ENCODE assay signal across 10 cellular contexts in the genomic region with DNA sequence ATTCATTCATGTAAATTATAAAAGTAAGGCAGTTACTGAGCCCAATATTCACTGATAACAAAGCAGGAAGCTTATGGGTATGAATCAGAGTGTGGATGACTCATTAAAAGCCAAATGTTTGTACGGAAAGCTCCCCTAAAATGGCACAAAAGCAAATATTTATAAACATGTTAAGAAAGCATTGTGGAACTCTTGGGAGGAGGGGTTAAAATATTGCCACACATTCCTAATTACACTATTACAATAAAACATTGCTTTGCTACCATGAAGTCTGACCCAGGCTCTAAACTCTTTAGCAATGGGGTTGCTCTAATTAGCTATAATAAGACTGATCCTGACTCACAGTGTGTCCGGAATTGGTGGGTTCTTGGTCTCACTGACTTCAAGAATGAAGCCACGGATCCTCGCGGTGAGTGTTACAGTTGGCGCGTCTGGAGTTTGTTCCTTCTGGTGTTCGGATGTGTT.
DNase-seq lines count a peak whose midpoint lies in the region; ATAC-seq and TF ChIP-seq lines count a peak whose summit lies in the region.
"Had no signal": no experiment of that assay in that cellular context is flagged by ENCODE, and none has a peak within 500 bp of the region (broad histone marks: within the 10 kb centered on the region; RNA-seq: fewer than 3 reads in every experiment).

No MANE protein-coding gene starts in this region.

- WGBS in mesenchymal stem cell, result 63% methylated on average over 7 of the region's 8 CpGs

- no peak overlapping the region for H2BK5ac ChIP-seq in mesenchymal stem cell (ENCODE audit: low read depth, low read length, poor library complexity, severe bottlenecking)

- H3K4me3 Mint-ChIP-seq in nephron progenitor cell (no peak overlapping the region), glutamatergic neuron (ENCODE audit: unreplicated experiment) (no peak overlapping the region)

- peak overlapping the region; percentile 30 to 54 for H3K18ac ChIP-seq in mesenchymal stem cell (ENCODE audit: low read depth in 1 of 2, low read length in 2 of 2)

- H3K27me3 ChIP-seq in MG63 (no peaks in the 10 kb centered on the region), mesenchymal stem cell (ENCODE audit: control insufficient read depth in 1 of 2, insufficient read depth in 1 of 2, low read length in 2 of 2) (no peaks in the 10 kb centered on the region)
- H3K27me3 ChIP-seq: neutrophil had no signal

- no peak overlapping the region for H2AK5ac ChIP-seq in mesenchymal stem cell (ENCODE audit: low read length, severe bottlenecking)

- no peak overlapping the region for H3K23ac ChIP-seq in mesenchymal stem cell (ENCODE audit: low read length in 2 of 2)

- no peak overlapping the region for H2BK120ac ChIP-seq in mesenchymal stem cell (ENCODE audit: low read depth, low read length)

- H3K27ac ChIP-seq in mesenchymal stem cell (ENCODE audit: low read length, poor library complexity, severe bottlenecking), result no peak overlapping the region
- H3K27ac ChIP-seq: neutrophil had no signal

- no peak overlapping the region for H3K4ac ChIP-seq in mesenchymal stem cell (ENCODE audit: low read depth in 1 of 2, low read length in 2 of 2)

- no peak for TF ChIP-seq CTCF in nephron progenitor cell (IDR thresholded peaks at IDR 0.05)
- TF ChIP-seq CTCF in glutamatergic neuron (IDR thresholded peaks at IDR 0.05; ENCODE audit: partially characterized antibody, unreplicated experiment), result no peak

- H3K36me3 Mint-ChIP-seq in nephron progenitor cell (ENCODE audit: low read depth), result no peaks in the 10 kb centered on the region
- no peaks in the 10 kb centered on the region for H3K36me3 Mint-ChIP-seq in glutamatergic neuron (ENCODE audit: unreplicated experiment)

- H3K4me3 ChIP-seq in MG63 (no peak overlapping the region), mesenchymal stem cell (ENCODE audit: insufficient read depth in 1 of 2, low read depth in 1 of 2, low read length in 2 of 2) (no peak overlapping the region)

- H3K4me2 ChIP-seq in mesenchymal stem cell (ENCODE audit: low read length, poor library complexity, severe bottlenecking), result no peak overlapping the region

- peak overlapping the region; percentile 61 for H4K91ac ChIP-seq in mesenchymal stem cell (ENCODE audit: low read length)

- H3K14ac ChIP-seq in mesenchymal stem cell (ENCODE audit: low read length in 2 of 2), result peak overlapping the region in 1 of 2 experiments; percentile 28

- H4K8ac ChIP-seq in mesenchymal stem cell (ENCODE audit: low read length), result no peak overlapping the region

- H2BK12ac ChIP-seq in mesenchymal stem cell (ENCODE audit: low read length in 2 of 2), result peak overlapping the region in 1 of 2 experiments; percentile 84

- no peaks in the 10 kb centered on the region for H3K79me1 ChIP-seq in mesenchymal stem cell (replicated peaks; ENCODE audit: low read length, poor library complexity, severe bottlenecking)

- no peaks in the 10 kb centered on the region for H3K4me1 Mint-ChIP-seq in nephron progenitor cell
- peaks cover under 1% of the 10 kb centered on the region for H3K4me1 Mint-ChIP-seq in glutamatergic neuron (ENCODE audit: low read depth, unreplicated experiment)

- peak; percentile 8 for DNase-seq in COR-L47 (lab: John Stamatoyannopoulos, UW)
- DNase-seq in MG63, result peak; percentile 35
- DNase-seq in astrocyte of the hippocampus (ENCODE audit: low read depth, low spot score), result peak; percentile 74
- peak; percentile 92 for DNase-seq in mesenchymal stem cell
- DNase-seq in nephron progenitor cell, result no peak
- DNase-seq in glutamatergic neuron, result no peak
- DNase-seq in pons (ENCODE audit: low spot score), result no peak
- DNase-seq: NCI-H1694 treated with DMSO at 0.1 percent for 48 hours had no signal

- H3K27ac Mint-ChIP-seq in nephron progenitor cell, result no peak overlapping the region
- H3K27ac Mint-ChIP-seq in glutamatergic neuron (ENCODE audit: unreplicated experiment), result no peak overlapping the region

- no peak for ATAC-seq in HG02852 (IDR thresholded peaks at IDR 0.05; ENCODE audit: unreplicated experiment)

- H3K9me3 ChIP-seq in MG63, result no peaks in the 10 kb centered on the region; the same call in 1 of the 2 replicates
- H3K9me3 ChIP-seq in mesenchymal stem cell (ENCODE audit: control insufficient read depth, low read length), result no peaks in the 10 kb centered on the region
- H3K9me3 ChIP-seq: neutrophil had no signal

- H3K9ac ChIP-seq in mesenchymal stem cell (ENCODE audit: low read length), result no peak overlapping the region

- H3K36me3 ChIP-seq in MG63 (no peaks in the 10 kb centered on the region), mesenchymal stem cell (ENCODE audit: control insufficient read depth in 1 of 2, insufficient read depth in 2 of 2, low read depth in 1 of 2, low read length in 2 of 2) (no peaks in the 10 kb centered on the region)
- H3K36me3 ChIP-seq: neutrophil had no signal

- H3K9me3 Mint-ChIP-seq in nephron progenitor cell (peaks cover 14% of the 10 kb centered on the region), glutamatergic neuron (ENCODE audit: unreplicated experiment) (no peaks in the 10 kb centered on the region)

- no peak overlapping the region for H2AFZ ChIP-seq in mesenchymal stem cell (ENCODE audit: low read depth, low read length)

- no peak overlapping the region for H2BK15ac ChIP-seq in mesenchymal stem cell (ENCODE audit: low read depth, poor library complexity, severe bottlenecking)

- H3K4me1 ChIP-seq in mesenchymal stem cell (ENCODE audit: control insufficient read depth, insufficient read depth, low read depth, low read length), result no peaks in the 10 kb centered on the region

- peaks cover 3% of the 10 kb centered on the region for H3K27me3 Mint-ChIP-seq in nephron progenitor cell (ENCODE audit: low read depth, poor library complexity)
- peaks cover 3% of the 10 kb centered on the region for H3K27me3 Mint-ChIP-seq in glutamatergic neuron (ENCODE audit: unreplicated experiment)

Comparison
In these comparisons a context has a peak if more than half of its experiments do, and no peak if none do; other contexts are left out.
1. DNase-seq: peak in COR-L47 (single experiment), MG63 (single experiment), astrocyte of the hippocampus (single experiment) and mesenchymal stem cell (single experiment); none in nephron progenitor cell (single experiment), glutamatergic neuron (single experiment) and pons (single experiment).